ENCODE assay signal across 6 cellular contexts in the genomic region with DNA sequence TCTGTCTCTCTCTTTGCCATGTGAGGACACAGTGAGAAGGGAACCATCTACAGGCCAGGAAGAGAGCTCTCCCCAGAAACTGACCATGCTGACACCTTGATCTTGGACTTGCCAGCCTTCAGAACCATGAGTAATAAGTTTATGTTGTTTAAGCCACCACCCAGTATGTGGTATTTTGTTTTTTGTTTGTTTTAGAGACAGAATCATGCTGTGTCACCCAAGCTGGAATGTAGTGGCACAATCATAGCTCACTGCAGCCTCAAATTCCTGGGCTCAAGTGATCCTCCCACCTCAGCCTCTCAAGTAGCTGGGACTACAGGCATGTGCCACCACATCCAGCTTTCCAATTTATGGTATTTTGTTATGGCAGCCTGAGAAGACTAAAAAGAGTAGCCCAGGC. TPM values are rescaled to one million over a fixed set of nuclear protein-coding genes. Genes with fewer than 3 reads are reported as not detected.
"Had no signal": no experiment of that assay in that cellular context is flagged by ENCODE, and none has a peak within 500 bp of the region (broad histone marks: within the 10 kb centered on the region; RNA-seq: fewer than 3 reads in every experiment).

No MANE protein-coding gene starts in this region.

RNA-seq across cellular contexts. Expression of a gene that starts 35.7 kb away (rescaled TPM):
- total RNA-seq: activated CD4-positive, alpha-beta memory T cell treated with anti-CD3 and anti-CD28 coated beads, Interleukin-2, amount 10 ng/mL, durations not matched to agents 7 days and 5 days; activated CD8-positive, alpha-beta memory T cell treated with anti-CD3 and anti-CD28 coated beads, Interleukin-2, amount 10 ng/mL, durations not matched to agents 7 days and 5 days; cerebellum; OCI-LY7; SJSA1; T-cell had no signal
